In the genomic region with DNA sequence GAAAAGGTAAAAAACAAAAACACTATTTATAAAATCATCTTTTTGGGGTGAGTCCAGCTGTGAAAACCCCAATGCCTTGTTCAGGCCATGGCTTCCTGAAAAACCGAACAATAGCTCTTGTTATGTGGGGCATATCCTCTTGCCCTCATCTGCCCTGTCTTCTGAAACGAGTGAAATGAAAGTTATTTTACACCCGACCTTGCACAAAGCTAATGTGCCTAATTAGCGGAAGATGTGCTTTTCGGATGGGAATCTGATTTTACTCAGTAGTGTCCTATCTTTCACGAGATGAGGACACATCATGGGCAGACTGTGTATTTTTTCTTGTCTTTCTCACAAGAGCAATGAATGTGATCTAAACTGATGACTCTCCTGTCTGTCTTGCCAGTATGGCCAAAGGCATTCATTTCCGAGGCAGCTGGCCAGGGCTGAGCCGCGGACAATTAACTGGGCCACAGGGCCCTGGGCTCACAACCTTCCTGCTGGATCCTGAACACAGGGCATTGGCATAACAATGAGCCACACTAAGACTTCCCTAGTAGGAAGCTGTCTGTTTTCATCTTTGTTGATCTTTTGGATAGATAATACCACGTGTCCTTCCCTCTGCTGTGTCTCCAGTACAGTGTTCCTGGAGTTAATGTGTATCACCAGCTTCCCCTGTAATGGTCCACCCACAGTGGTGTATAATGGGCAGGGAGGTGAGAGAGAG, we compare ENCODE assay signal across 1 cellular context.
A peak's percentile ranks its signal among the peaks of the same experiment; 100 is the strongest.
TF ChIP-seq lines count a peak whose summit lies in the region.

No MANE protein-coding gene starts in this region.

TF ChIP-seq in HepG2, 621 proteins besides CTCF, POLR2A, EP300 and RAD21 (continued from another document and continues in another):
- TF ChIP-seq, protein P1, sequence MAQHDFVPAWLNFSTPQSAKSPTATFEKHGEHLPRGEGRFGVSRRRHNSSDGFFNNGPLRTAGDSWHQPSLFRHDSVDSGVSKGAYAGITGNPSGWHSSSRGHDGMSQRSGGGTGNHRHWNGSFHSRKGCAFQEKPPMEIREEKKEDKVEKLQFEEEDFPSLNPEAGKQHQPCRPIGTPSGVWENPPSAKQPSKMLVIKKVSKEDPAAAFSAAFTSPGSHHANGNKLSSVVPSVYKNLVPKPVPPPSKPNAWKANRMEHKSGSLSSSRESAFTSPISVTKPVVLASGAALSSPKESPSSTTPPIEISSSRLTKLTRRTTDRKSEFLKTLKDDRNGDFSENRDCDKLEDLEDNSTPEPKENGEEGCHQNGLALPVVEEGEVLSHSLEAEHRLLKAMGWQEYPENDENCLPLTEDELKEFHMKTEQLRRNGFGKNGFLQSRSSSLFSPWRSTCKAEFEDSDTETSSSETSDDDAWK (CRISPR knock-in tag; IDR thresholded peaks at IDR 0.05) = no peak
- TF ChIP-seq KLF16 (CRISPR knock-in tag; IDR thresholded peaks at IDR 0.05) = no peak
- TF ChIP-seq CREB1 (IDR thresholded peaks at IDR 0.05) = no peak
- TF ChIP-seq CREB1 (CRISPR knock-in tag; IDR thresholded peaks at IDR 0.05) = no peak
- TF ChIP-seq ZKSCAN8 (CRISPR knock-in tag; IDR thresholded peaks at IDR 0.05; ENCODE audit: borderline replicate concordance) = no peak
- TF ChIP-seq GFI1 (CRISPR knock-in tag; IDR thresholded peaks at IDR 0.05; ENCODE audit: borderline replicate concordance) = no peak
- TF ChIP-seq ZNF256 (CRISPR knock-in tag; conservative IDR thresholded peaks at IDR 0.05) = no peak
- TF ChIP-seq ARID2 (CRISPR knock-in tag; IDR thresholded peaks at IDR 0.05; ENCODE audit: borderline replicate concordance) = no peak
- no peak for TF ChIP-seq MAFF (IDR thresholded peaks at IDR 0.05; ENCODE audit: low read depth, low read length)
- 0 out of 2 replicates have a peak, but pooled peaks have one; percentile 35 for TF ChIP-seq HDAC2 (CRISPR knock-in tag; IDR thresholded peaks at IDR 0.05)
- TF ChIP-seq, protein P2, sequence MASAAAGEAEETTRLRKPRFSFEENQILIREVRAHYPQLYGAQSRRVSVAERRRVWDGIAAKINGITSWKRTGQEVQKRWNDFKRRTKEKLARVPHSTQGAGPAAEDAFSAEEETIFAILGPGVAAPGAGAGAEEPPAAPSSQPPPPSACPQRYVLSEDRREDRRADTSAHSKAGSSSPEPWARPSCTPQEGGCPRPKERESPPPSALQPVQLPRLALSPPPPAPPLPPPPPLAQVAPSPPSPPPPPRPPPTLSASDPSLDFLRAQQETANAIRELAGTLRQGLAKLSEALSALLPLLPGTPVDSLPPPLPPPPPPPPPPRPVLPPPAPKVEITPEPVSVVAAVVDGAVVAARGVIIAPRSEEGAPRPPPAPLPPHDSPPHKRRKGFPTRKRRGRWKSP (CRISPR knock-in tag; IDR thresholded peaks at IDR 0.05) = no peak
- no peak for TF ChIP-seq ZNF30 (CRISPR knock-in tag; IDR thresholded peaks at IDR 0.05)
- TF ChIP-seq ELF4 (CRISPR knock-in tag; IDR thresholded peaks at IDR 0.05; ENCODE audit: borderline replicate concordance) = no peak
- TF ChIP-seq ZNF510 (CRISPR knock-in tag; IDR thresholded peaks at IDR 0.05; ENCODE audit: low read depth) = no peak
- no peak for TF ChIP-seq ZNF790 (CRISPR knock-in tag; IDR thresholded peaks at IDR 0.05; ENCODE audit: borderline replicate concordance)
- no peak for TF ChIP-seq GATAD1 (CRISPR knock-in tag; IDR thresholded peaks at IDR 0.05)
- TF ChIP-seq GZF1 (CRISPR knock-in tag; IDR thresholded peaks at IDR 0.05) = no peak
- no peak for TF ChIP-seq RORA (CRISPR knock-in tag; IDR thresholded peaks at IDR 0.05)
- no peak for TF ChIP-seq FOXK1 (CRISPR knock-in tag; IDR thresholded peaks at IDR 0.05; ENCODE audit: borderline replicate concordance, low read depth)
- TF ChIP-seq GATAD2A (CRISPR knock-in tag; IDR thresholded peaks at IDR 0.05) = no peak; the same call in 1 of the 2 replicates
- no peak for TF ChIP-seq MZF1 (CRISPR knock-in tag; IDR thresholded peaks at IDR 0.05; ENCODE audit: borderline replicate concordance)
- TF ChIP-seq ZNF577 (CRISPR knock-in tag; IDR thresholded peaks at IDR 0.05; ENCODE audit: borderline replicate concordance, low read depth) = no peak
- TF ChIP-seq, protein P3, sequence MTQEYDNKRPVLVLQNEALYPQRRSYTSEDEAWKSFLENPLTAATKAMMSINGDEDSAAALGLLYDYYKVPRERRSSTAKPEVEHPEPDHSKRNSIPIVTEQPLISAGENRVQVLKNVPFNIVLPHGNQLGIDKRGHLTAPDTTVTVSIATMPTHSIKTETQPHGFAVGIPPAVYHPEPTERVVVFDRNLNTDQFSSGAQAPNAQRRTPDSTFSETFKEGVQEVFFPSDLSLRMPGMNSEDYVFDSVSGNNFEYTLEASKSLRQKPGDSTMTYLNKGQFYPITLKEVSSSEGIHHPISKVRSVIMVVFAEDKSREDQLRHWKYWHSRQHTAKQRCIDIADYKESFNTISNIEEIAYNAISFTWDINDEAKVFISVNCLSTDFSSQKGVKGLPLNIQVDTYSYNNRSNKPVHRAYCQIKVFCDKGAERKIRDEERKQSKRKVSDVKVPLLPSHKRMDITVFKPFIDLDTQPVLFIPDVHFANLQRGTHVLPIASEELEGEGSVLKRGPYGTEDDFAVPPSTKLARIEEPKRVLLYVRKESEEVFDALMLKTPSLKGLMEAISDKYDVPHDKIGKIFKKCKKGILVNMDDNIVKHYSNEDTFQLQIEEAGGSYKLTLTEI (CRISPR knock-in tag; conservative IDR thresholded peaks at IDR 0.05) = no peak
- no peak for TF ChIP-seq NFE2L1 (CRISPR knock-in tag; IDR thresholded peaks at IDR 0.05; ENCODE audit: borderline replicate concordance)
- TF ChIP-seq SIX4 (CRISPR knock-in tag; IDR thresholded peaks at IDR 0.05) = 0 out of 2 replicates have a peak, but pooled peaks have one; percentile 13
- no peak for TF ChIP-seq HOXA5 (CRISPR knock-in tag; IDR thresholded peaks at IDR 0.05)
- TF ChIP-seq ZNF235 (CRISPR knock-in tag; IDR thresholded peaks at IDR 0.05; ENCODE audit: borderline replicate concordance) = no peak
- no peak for TF ChIP-seq AKAP8 (CRISPR knock-in tag; IDR thresholded peaks at IDR 0.05)
- no peak for TF ChIP-seq AHR (CRISPR knock-in tag; IDR thresholded peaks at IDR 0.05)
- TF ChIP-seq, protein P4, sequence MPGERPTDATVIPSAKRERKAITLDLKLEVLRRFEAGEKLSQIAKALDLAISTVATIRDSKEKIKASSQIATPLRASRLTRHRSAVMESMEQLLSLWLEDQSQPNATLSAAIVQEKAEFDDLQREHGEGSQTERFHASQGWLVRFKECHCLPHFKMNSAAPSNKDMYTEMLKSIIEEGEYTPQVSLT (CRISPR knock-in tag; IDR thresholded peaks at IDR 0.05; ENCODE audit: borderline replicate concordance, low read depth) = no peak
- TF ChIP-seq, protein P5, sequence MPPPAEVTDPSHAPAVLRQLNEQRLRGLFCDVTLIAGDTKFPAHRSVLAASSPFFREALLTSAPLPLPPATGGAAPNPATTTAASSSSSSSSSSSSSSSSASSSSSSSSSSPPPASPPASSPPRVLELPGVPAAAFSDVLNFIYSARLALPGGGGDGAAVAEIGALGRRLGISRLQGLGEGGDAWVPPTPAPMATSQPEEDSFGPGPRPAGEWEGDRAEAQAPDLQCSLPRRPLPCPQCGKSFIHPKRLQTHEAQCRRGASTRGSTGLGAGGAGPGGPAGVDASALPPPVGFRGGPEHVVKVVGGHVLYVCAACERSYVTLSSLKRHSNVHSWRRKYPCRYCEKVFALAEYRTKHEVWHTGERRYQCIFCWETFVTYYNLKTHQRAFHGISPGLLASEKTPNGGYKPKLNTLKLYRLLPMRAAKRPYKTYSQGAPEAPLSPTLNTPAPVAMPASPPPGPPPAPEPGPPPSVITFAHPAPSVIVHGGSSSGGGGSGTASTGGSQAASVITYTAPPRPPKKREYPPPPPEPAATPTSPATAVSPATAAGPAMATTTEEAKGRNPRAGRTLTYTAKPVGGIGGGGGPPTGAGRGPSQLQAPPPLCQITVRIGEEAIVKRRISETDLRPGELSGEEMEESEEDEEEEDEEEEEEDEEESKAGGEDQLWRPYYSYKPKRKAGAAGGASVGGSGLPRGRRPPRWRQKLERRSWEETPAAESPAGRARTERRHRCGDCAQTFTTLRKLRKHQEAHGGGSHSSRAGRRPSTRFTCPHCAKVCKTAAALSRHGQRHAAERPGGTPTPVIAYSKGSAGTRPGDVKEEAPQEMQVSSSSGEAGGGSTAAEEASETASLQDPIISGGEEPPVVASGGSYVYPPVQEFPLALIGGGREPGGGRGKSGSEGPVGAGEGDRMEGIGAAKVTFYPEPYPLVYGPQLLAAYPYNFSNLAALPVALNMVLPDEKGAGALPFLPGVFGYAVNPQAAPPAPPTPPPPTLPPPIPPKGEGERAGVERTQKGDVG (CRISPR knock-in tag; IDR thresholded peaks at IDR 0.05; ENCODE audit: borderline replicate concordance) = no peak
- no peak for TF ChIP-seq ZNF558 (CRISPR knock-in tag; IDR thresholded peaks at IDR 0.05; ENCODE audit: borderline replicate concordance)
- TF ChIP-seq, protein P6, sequence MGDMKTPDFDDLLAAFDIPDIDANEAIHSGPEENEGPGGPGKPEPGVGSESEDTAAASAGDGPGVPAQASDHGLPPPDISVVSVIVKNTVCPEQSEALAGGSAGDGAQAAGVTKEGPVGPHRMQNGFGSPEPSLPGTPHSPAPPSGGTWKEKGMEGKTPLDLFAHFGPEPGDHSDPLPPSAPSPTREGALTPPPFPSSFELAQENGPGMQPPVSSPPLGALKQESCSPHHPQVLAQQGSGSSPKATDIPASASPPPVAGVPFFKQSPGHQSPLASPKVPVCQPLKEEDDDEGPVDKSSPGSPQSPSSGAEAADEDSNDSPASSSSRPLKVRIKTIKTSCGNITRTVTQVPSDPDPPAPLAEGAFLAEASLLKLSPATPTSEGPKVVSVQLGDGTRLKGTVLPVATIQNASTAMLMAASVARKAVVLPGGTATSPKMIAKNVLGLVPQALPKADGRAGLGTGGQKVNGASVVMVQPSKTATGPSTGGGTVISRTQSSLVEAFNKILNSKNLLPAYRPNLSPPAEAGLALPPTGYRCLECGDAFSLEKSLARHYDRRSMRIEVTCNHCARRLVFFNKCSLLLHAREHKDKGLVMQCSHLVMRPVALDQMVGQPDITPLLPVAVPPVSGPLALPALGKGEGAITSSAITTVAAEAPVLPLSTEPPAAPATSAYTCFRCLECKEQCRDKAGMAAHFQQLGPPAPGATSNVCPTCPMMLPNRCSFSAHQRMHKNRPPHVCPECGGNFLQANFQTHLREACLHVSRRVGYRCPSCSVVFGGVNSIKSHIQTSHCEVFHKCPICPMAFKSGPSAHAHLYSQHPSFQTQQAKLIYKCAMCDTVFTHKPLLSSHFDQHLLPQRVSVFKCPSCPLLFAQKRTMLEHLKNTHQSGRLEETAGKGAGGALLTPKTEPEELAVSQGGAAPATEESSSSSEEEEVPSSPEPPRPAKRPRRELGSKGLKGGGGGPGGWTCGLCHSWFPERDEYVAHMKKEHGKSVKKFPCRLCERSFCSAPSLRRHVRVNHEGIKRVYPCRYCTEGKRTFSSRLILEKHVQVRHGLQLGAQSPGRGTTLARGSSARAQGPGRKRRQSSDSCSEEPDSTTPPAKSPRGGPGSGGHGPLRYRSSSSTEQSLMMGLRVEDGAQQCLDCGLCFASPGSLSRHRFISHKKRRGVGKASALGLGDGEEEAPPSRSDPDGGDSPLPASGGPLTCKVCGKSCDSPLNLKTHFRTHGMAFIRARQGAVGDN (CRISPR knock-in tag; IDR thresholded peaks at IDR 0.05) = peak; percentile 30; the same call in 1 of the 2 replicates
- no peak for TF ChIP-seq ZNF383 (CRISPR knock-in tag; IDR thresholded peaks at IDR 0.05; ENCODE audit: borderline replicate concordance)
- no peak for TF ChIP-seq ZNF850 (CRISPR knock-in tag; conservative IDR thresholded peaks at IDR 0.05)
- TF ChIP-seq, protein P7, sequence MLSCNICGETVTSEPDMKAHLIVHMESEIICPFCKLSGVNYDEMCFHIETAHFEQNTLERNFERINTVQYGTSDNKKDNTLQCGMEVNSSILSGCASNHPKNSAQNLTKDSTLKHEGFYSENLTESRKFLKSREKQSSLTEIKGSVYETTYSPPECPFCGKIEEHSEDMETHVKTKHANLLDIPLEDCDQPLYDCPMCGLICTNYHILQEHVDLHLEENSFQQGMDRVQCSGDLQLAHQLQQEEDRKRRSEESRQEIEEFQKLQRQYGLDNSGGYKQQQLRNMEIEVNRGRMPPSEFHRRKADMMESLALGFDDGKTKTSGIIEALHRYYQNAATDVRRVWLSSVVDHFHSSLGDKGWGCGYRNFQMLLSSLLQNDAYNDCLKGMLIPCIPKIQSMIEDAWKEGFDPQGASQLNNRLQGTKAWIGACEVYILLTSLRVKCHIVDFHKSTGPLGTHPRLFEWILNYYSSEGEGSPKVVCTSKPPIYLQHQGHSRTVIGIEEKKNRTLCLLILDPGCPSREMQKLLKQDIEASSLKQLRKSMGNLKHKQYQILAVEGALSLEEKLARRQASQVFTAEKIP (CRISPR knock-in tag; IDR thresholded peaks at IDR 0.05; ENCODE audit: borderline replicate concordance) = no peak
- TF ChIP-seq ZNF350 (CRISPR knock-in tag; IDR thresholded peaks at IDR 0.05; ENCODE audit: borderline replicate concordance, low read depth) = no peak
- no peak for TF ChIP-seq JDP2 (CRISPR knock-in tag; IDR thresholded peaks at IDR 0.05; ENCODE audit: borderline replicate concordance)
- TF ChIP-seq CCDC6 (CRISPR knock-in tag; IDR thresholded peaks at IDR 0.05) = no peak
- no peak for TF ChIP-seq SALL1 (CRISPR knock-in tag; IDR thresholded peaks at IDR 0.05)
- TF ChIP-seq ZNF121 (CRISPR knock-in tag; IDR thresholded peaks at IDR 0.05) = no peak
- no peak for TF ChIP-seq TOPORS (CRISPR knock-in tag; IDR thresholded peaks at IDR 0.05)
- TF ChIP-seq, protein P8, sequence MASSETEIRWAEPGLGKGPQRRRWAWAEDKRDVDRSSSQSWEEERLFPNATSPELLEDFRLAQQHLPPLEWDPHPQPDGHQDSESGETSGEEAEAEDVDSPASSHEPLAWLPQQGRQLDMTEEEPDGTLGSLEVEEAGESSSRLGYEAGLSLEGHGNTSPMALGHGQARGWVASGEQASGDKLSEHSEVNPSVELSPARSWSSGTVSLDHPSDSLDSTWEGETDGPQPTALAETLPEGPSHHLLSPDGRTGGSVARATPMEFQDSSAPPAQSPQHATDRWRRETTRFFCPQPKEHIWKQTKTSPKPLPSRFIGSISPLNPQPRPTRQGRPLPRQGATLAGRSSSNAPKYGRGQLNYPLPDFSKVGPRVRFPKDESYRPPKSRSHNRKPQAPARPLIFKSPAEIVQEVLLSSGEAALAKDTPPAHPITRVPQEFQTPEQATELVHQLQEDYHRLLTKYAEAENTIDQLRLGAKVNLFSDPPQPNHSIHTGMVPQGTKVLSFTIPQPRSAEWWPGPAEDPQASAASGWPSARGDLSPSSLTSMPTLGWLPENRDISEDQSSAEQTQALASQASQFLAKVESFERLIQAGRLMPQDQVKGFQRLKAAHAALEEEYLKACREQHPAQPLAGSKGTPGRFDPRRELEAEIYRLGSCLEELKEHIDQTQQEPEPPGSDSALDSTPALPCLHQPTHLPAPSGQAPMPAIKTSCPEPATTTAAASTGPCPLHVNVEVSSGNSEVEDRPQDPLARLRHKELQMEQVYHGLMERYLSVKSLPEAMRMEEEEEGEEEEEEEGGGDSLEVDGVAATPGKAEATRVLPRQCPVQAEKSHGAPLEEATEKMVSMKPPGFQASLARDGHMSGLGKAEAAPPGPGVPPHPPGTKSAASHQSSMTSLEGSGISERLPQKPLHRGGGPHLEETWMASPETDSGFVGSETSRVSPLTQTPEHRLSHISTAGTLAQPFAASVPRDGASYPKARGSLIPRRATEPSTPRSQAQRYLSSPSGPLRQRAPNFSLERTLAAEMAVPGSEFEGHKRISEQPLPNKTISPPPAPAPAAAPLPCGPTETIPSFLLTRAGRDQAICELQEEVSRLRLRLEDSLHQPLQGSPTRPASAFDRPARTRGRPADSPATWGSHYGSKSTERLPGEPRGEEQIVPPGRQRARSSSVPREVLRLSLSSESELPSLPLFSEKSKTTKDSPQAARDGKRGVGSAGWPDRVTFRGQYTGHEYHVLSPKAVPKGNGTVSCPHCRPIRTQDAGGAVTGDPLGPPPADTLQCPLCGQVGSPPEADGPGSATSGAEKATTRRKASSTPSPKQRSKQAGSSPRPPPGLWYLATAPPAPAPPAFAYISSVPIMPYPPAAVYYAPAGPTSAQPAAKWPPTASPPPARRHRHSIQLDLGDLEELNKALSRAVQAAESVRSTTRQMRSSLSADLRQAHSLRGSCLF (CRISPR knock-in tag; IDR thresholded peaks at IDR 0.05; ENCODE audit: borderline replicate concordance) = no peak
- TF ChIP-seq MYC (CRISPR knock-in tag; IDR thresholded peaks at IDR 0.05; ENCODE audit: borderline replicate concordance) = 0 out of 2 replicates have a peak, but pooled peaks have one; percentile 31
